In genomic region chr15:52329150-52329549, GRCh38 we compare ENCODE assay signal across 31 cellular contexts.
"Had no signal": no experiment of that assay in that cellular context is flagged by ENCODE, and none has a peak within 500 bp of the region (broad histone marks: within the 10 kb centered on the region; RNA-seq: fewer than 3 reads in every experiment).

No MANE protein-coding gene starts in this region.

- FAIRE-seq: astrocyte, kidney had no signal

- H3K4me3 Mint-ChIP-seq: activated CD4-positive, alpha-beta memory T cell treated with anti-CD3 and anti-CD28 coated beads, Interleukin-2, amount 10 ng/mL, durations not matched to agents 7 days and 5 days; activated CD4-positive, alpha-beta T cell treated with anti-CD3 and anti-CD28 coated beads, Interleukin-2, amount 10 ng/mL, durations not matched to agents 7 days and 5 days; activated CD8-positive, alpha-beta memory T cell treated with anti-CD3 and anti-CD28 coated beads, Interleukin-2, amount 10 ng/mL, durations not matched to agents 7 days and 5 days; activated naive CD4-positive, alpha-beta T cell treated with anti-CD3 and anti-CD28 coated beads, Interleukin-2, amount 10 ng/mL, durations not matched to agents 7 days and 5 days; activated naive CD8-positive, alpha-beta T cell treated with anti-CD3 and anti-CD28 coated beads, Interleukin-2, amount 10 ng/mL, durations not matched to agents 7 days and 5 days; dendritic cell treated with granulocyte-macrophage colony-stimulating factor and Interleukin-4, amounts not matched to agents 40 ng/mL and 50 ng/mL, for 4 days; endodermal cell; immature natural killer cell; nephron progenitor cell; stimulated activated memory B cell treated with anti-CD40 and anti-IgM and Interleukin-4, amounts not matched to agents 10 μg/mL and 1 μg/mL and 100 μg/mL, for 72 hours had no signal

- H3K27ac ChIP-seq: parathyroid adenoma, psoas muscle, right atrium auricular region, suprapubic skin, tibial nerve, uterus had no signal

- DNase-seq: activated CD4-positive, alpha-beta memory T cell treated with anti-CD3 and anti-CD28 coated beads, Interleukin-2, amount 10 ng/mL, durations not matched to agents 7 days and 5 days; activated CD4-positive, alpha-beta T cell treated with anti-CD3 and anti-CD28 coated beads for 1 hour; activated CD4-positive, alpha-beta T cell treated with anti-CD3 and anti-CD28 coated beads, Interleukin-2, amount 10 ng/mL, durations not matched to agents 7 days and 5 days; activated CD8-positive, alpha-beta memory T cell treated with anti-CD3 and anti-CD28 coated beads, Interleukin-2, amount 10 ng/mL, durations not matched to agents 7 days and 5 days; activated gamma-delta T cell; activated naive CD4-positive, alpha-beta T cell treated with anti-CD3 and anti-CD28 coated beads, Interleukin-2, amount 10 ng/mL, durations not matched to agents 7 days and 5 days; activated naive CD8-positive, alpha-beta T cell treated with anti-CD3 and anti-CD28 coated beads, Interleukin-2, amount 10 ng/mL, durations not matched to agents 7 days and 5 days; central memory CD4-positive, alpha-beta T cell; endodermal cell; foreskin fibroblast; hypothalamus; immature natural killer cell; kidney; left colon; nephron progenitor cell; psoas muscle; stimulated activated CD4-positive, alpha-beta T cell treated with anti-CD3 and anti-CD28 coated beads, Interleukin-1b, Interleukin-23, amount 100 ng/mL, for 48 hours; stimulated activated CD4-positive, alpha-beta T cell treated with anti-CD3 and anti-CD28 coated beads, Interleukin-4, amount 100 ng/mL, for 4 hours; stimulated activated CD8-positive, alpha-beta memory T cell treated with anti-CD3 and anti-CD28 coated beads, Interleukin-4, amount 100 ng/mL, for 48 hours; T-helper 2 cell; uterus had no signal

- H3K27me3 ChIP-seq: right atrium auricular region, suprapubic skin, tibial nerve, uterus had no signal

- H3K4me3 ChIP-seq: psoas muscle, right atrium auricular region, smooth muscle cell, suprapubic skin, tibial nerve, uterus had no signal

- H3K4me1 ChIP-seq: right atrium auricular region, tibial nerve, uterus had no signal

- H3K9me3 ChIP-seq: psoas muscle, right atrium auricular region, suprapubic skin, tibial nerve, uterus had no signal

- H2AFZ ChIP-seq: parathyroid adenoma had no signal

- H3K4me2 ChIP-seq: smooth muscle cell had no signal

- H3K36me3 ChIP-seq: uterus had no signal

- ATAC-seq: activated CD8-positive, alpha-beta memory T cell treated with anti-CD3 and anti-CD28 coated beads, Interleukin-2, amount 10 ng/mL, durations not matched to agents 7 days and 5 days; esophagus mucosa; left colon; SK-N-SH treated with all-trans-retinoic acid at 6 μM for 48 hours; stimulated activated memory B cell treated with anti-CD40 and anti-IgM and Interleukin-4, amounts not matched to agents 10 μg/mL and 1 μg/mL and 100 μg/mL, for 72 hours had no signal

- H3K27me3 Mint-ChIP-seq: activated CD4-positive, alpha-beta memory T cell treated with anti-CD3 and anti-CD28 coated beads, Interleukin-2, amount 10 ng/mL, durations not matched to agents 7 days and 5 days; activated CD4-positive, alpha-beta T cell treated with anti-CD3 and anti-CD28 coated beads, Interleukin-2, amount 10 ng/mL, durations not matched to agents 7 days and 5 days; activated CD8-positive, alpha-beta memory T cell treated with anti-CD3 and anti-CD28 coated beads, Interleukin-2, amount 10 ng/mL, durations not matched to agents 7 days and 5 days; activated naive CD4-positive, alpha-beta T cell treated with anti-CD3 and anti-CD28 coated beads, Interleukin-2, amount 10 ng/mL, durations not matched to agents 7 days and 5 days; activated naive CD8-positive, alpha-beta T cell treated with anti-CD3 and anti-CD28 coated beads, Interleukin-2, amount 10 ng/mL, durations not matched to agents 7 days and 5 days; dendritic cell treated with granulocyte-macrophage colony-stimulating factor and Interleukin-4, amounts not matched to agents 40 ng/mL and 50 ng/mL, for 4 days; stimulated activated memory B cell treated with anti-CD40 and anti-IgM and Interleukin-4, amounts not matched to agents 10 μg/mL and 1 μg/mL and 100 μg/mL, for 72 hours had no signal

- H3K79me2 ChIP-seq: parathyroid adenoma had no signal

- H3K4me1 Mint-ChIP-seq: nephron progenitor cell had no signal

- H3K9me3 Mint-ChIP-seq: activated CD4-positive, alpha-beta memory T cell treated with anti-CD3 and anti-CD28 coated beads, Interleukin-2, amount 10 ng/mL, durations not matched to agents 7 days and 5 days; activated CD4-positive, alpha-beta T cell treated with anti-CD3 and anti-CD28 coated beads, Interleukin-2, amount 10 ng/mL, durations not matched to agents 7 days and 5 days; activated naive CD4-positive, alpha-beta T cell treated with anti-CD3 and anti-CD28 coated beads, Interleukin-2, amount 10 ng/mL, durations not matched to agents 7 days and 5 days; activated naive CD8-positive, alpha-beta T cell treated with anti-CD3 and anti-CD28 coated beads, Interleukin-2, amount 10 ng/mL, durations not matched to agents 7 days and 5 days; dendritic cell treated with granulocyte-macrophage colony-stimulating factor and Interleukin-4, amounts not matched to agents 40 ng/mL and 50 ng/mL, for 4 days; endodermal cell; immature natural killer cell; nephron progenitor cell; stimulated activated memory B cell treated with anti-CD40 and anti-IgM and Interleukin-4, amounts not matched to agents 10 μg/mL and 1 μg/mL and 100 μg/mL, for 72 hours had no signal

- H3K27ac Mint-ChIP-seq: activated CD4-positive, alpha-beta memory T cell treated with anti-CD3 and anti-CD28 coated beads, Interleukin-2, amount 10 ng/mL, durations not matched to agents 7 days and 5 days; activated CD4-positive, alpha-beta T cell treated with anti-CD3 and anti-CD28 coated beads, Interleukin-2, amount 10 ng/mL, durations not matched to agents 7 days and 5 days; activated CD8-positive, alpha-beta memory T cell treated with anti-CD3 and anti-CD28 coated beads, Interleukin-2, amount 10 ng/mL, durations not matched to agents 7 days and 5 days; activated naive CD4-positive, alpha-beta T cell treated with anti-CD3 and anti-CD28 coated beads, Interleukin-2, amount 10 ng/mL, durations not matched to agents 7 days and 5 days; dendritic cell treated with granulocyte-macrophage colony-stimulating factor and Interleukin-4, amounts not matched to agents 40 ng/mL and 50 ng/mL, for 4 days; endodermal cell; nephron progenitor cell; stimulated activated memory B cell treated with anti-CD40 and anti-IgM and Interleukin-4, amounts not matched to agents 10 μg/mL and 1 μg/mL and 100 μg/mL, for 72 hours had no signal
